In genomic region chr22:37500745-37501144, GRCh38 we compare ENCODE assay signal across 1 cellular context.
TF ChIP-seq lines count a peak whose summit lies in the region.

No MANE protein-coding gene starts in this region.

TF ChIP-seq in SK-N-SH, 30 proteins besides CTCF, POLR2A, EP300 and RAD21 (continued from another document):
- TF ChIP-seq MEF2A (IDR thresholded peaks at IDR 0.05; ENCODE audit: borderline replicate concordance, low read depth) (no peak), RCOR1 (IDR thresholded peaks at IDR 0.05; ENCODE audit: low read length) (no peak), RXRA (IDR thresholded peaks at IDR 0.05; ENCODE audit: borderline replicate concordance, low read depth) (no peak), FOXJ3 (CRISPR knock-in tag; IDR thresholded peaks at IDR 0.05) (no peak), NRF1 (IDR thresholded peaks at IDR 0.05; ENCODE audit: low read depth, low read length) (no peak), POLR2AphosphoS5 (IDR thresholded peaks at IDR 0.05; ENCODE audit: low read depth, low read length) (no peak), RFX5 (IDR thresholded peaks at IDR 0.05; ENCODE audit: low read length) (no peak)
- TF ChIP-seq, protein P1, sequence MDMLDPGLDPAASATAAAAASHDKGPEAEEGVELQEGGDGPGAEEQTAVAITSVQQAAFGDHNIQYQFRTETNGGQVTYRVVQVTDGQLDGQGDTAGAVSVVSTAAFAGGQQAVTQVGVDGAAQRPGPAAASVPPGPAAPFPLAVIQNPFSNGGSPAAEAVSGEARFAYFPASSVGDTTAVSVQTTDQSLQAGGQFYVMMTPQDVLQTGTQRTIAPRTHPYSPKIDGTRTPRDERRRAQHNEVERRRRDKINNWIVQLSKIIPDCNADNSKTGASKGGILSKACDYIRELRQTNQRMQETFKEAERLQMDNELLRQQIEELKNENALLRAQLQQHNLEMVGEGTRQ (IDR thresholded peaks at IDR 0.05; ENCODE audit: borderline replicate concordance, low read depth, low read length) = no peak
